In the genomic region with DNA sequence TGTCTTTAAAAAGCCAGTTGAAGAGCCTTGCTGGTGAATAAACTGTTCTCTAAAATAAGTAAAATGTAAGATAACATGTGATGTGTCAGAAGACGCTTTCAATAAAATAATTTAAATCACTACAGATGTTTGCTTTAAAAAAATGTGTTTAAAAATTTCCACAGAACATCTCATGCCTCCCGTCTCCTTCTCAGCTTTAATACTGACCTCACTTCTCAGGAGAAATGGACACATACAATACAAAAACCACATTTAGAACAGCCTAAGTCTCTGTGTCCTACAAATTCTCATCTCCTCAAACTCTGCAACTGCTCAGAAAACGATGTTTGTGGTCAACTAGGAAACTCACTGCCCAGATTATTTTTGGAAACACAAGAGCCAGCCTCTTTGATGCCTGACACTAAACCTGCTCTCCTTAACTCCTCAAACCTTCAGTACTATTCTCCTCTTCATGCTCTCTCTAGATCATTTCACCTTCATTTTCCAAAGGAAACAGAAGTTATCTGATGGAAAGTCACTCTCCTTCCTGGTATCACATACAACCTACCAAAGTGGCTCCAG, we compare ENCODE assay signal across 18 cellular contexts.
"Had no signal": no experiment of that assay in that cellular context is flagged by ENCODE, and none has a peak within 500 bp of the region (broad histone marks: within the 10 kb centered on the region; RNA-seq: fewer than 3 reads in every experiment).

No MANE protein-coding gene starts in this region.

- H3K27ac ChIP-seq: foreskin keratinocyte had no signal

- H3K9me3 ChIP-seq: tibial nerve had no signal

- ATAC-seq: foreskin keratinocyte; left colon; stimulated activated naive CD8-positive, alpha-beta T cell treated with anti-CD3 and anti-CD28 coated beads, Interleukin-15, Interleukin-2, amounts not matched to agents 100 U/mL and 50 U/mL, for 24 hours; T-cell had no signal

- H3K4me1 ChIP-seq: foreskin keratinocyte had no signal

- DNase-seq: activated B cell treated with CpG ODN at 0.5 μM for 24 hours; activated CD4-positive, alpha-beta memory T cell treated with anti-CD3 and anti-CD28 coated beads for 36 hours; activated CD4-positive, alpha-beta T cell treated with anti-CD3 and anti-CD28 coated beads for 4 hours; activated T-cell treated with anti-CD3 and anti-CD28 coated beads for 4 hours; cortex of kidney; foreskin keratinocyte; hypothalamus; islet precursor cell; left colon; nephron progenitor cell; occipital lobe; retina; stimulated activated naive CD8-positive, alpha-beta T cell treated with anti-CD3 and anti-CD28 coated beads, Interleukin-15, Interleukin-2, amounts not matched to agents 100 U/mL and 50 U/mL, for 24 hours; substantia nigra; T-cell had no signal

- H3K4me3 ChIP-seq: lung, skin epidermis, tibial nerve had no signal

- H3K27me3 ChIP-seq: foreskin keratinocyte, tibial nerve had no signal
